ENCODE assay signal across 7 cellular contexts in the genomic region with DNA sequence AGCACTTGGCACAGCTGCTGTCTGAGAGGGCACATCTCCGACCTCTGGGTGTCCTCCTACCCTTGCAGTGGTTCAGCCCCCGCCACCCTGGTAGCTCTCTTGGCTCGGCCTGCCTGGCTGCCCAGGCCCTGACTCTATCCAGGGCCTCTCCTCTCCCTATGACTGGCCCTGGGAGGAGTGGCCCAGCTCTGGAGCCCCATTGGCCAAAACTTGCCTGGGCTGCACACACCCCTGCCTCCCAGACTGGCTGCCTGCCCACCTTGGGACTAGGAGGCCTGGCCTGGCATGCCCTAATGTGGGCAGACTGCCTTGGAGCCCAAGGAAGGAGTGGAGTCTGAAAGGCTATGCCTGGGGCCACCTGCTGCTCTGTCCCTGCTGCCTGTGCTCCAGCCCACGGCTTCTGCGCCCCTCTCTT. TPM values are rescaled to one million over a fixed set of nuclear protein-coding genes. Genes with fewer than 3 reads are reported as not detected.
DNase-seq lines count a peak whose midpoint lies in the region; ATAC-seq and TF ChIP-seq lines count a peak whose summit lies in the region.

No MANE protein-coding gene starts in this region.

- dilution Hi-C loops in mammary epithelial cell (cut with HindIII; ENCODE audit: low sequenced_read_pairs) = no loop called here

- CTCF ChIA-PET in mammary epithelial cell (lab: Charles Lee; ENCODE audit: low non-redundant PET) = interaction anchor here (0.6 kb wide), 1 partner anchor 14 kb away, joined by 3 read pairs; no protein-coding TSS in a partner anchor

- no peak for ATAC-seq in GM19463 (IDR thresholded peaks at IDR 0.05; ENCODE audit: unreplicated experiment)

- intact Hi-C loops in mammary epithelial cell (cut with micrococcal nuclease) (loop anchor here (1.0 kb wide), 1 partner anchor 39 kb away; no protein-coding TSS in a partner anchor), transverse colon (cut with DNase I; ENCODE audit: low total_unique reads) (loop anchor here (5.0 kb wide), 2 partner anchors 34 to 319 kb away; partner anchors contain the start of gene ACOT11)

- H3K27me3 ChIP-seq in mammary epithelial cell (ENCODE audit: insufficient read depth, low read length) (no peaks in the 10 kb centered on the region), layer of hippocampus (ENCODE audit: control insufficient read depth, insufficient read depth, low read length) (no peaks in the 10 kb centered on the region), transverse colon (no peaks in the 10 kb centered on the region)

- H3K9ac ChIP-seq in mammary epithelial cell (ENCODE audit: insufficient read depth, low read length) = no peak overlapping the region

- no TSS peak for BruUV-seq in mammary epithelial cell (replicated peaks; lab: Mats Ljungman, UMichigan)

- peak; percentile 6 for TF ChIP-seq EP300 in transverse colon (IDR thresholded peaks at IDR 0.05; ENCODE audit: low read depth)

- peak overlapping the region; percentile 7 for H3K4me2 ChIP-seq in mammary epithelial cell (ENCODE audit: insufficient read depth, low read depth, low read length)

- no peaks in the 10 kb centered on the region for H3K36me3 ChIP-seq in mammary epithelial cell (ENCODE audit: insufficient read depth, low read length)
- no peaks in the 10 kb centered on the region for H3K36me3 ChIP-seq in transverse colon

- no peak overlapping the region for H3K27ac ChIP-seq in mammary epithelial cell (ENCODE audit: insufficient read depth, low read depth, low read length)
- peak overlapping the region; percentile 61 for H3K27ac ChIP-seq in layer of hippocampus (ENCODE audit: low read depth, low read length)
- peak overlapping the region; percentile 64 to 87 (median 73) for H3K27ac ChIP-seq in transverse colon

- H3K79me2 ChIP-seq in mammary epithelial cell (ENCODE audit: insufficient read depth, low read length) = no peaks in the 10 kb centered on the region

- TF ChIP-seq POLR2A in transverse colon (IDR thresholded peaks at IDR 0.05) = peak; percentile 36

- 0% methylated on average over 2 of the region's 5 CpGs for WGBS in mammary epithelial cell (ENCODE audit: low coverage, missing lambda C conversion rate)
- WGBS in transverse colon (ENCODE audit: low coverage in 1 of 2), 2 donors = 40% methylated on average over 5 of the region's 5 CpGs; no CpG with 5 or more reads in 1 of the 2 donors

- H4K20me1 ChIP-seq in mammary epithelial cell (ENCODE audit: insufficient read depth, low read length) = no peaks in the 10 kb centered on the region

- DNase-seq in LHCN-M2 (ENCODE audit: low read depth) = peak; percentile 89
- DNase-seq in mammary epithelial cell = peak; percentile 93
- DNase-seq in transverse colon = peak; percentile 89
- no peak for DNase-seq in stimulated activated CD4-positive, alpha-beta T cell treated with anti-CD3 and anti-CD28 coated beads, Interleukin-4, amount 100 ng/mL, for 24 hours
- DNase-seq in DMS114 treated with DMSO at 0.1 percent for 48 hours (lab: John Stamatoyannopoulos, UW; ENCODE audit: unreplicated experiment) = no peak

- H3K9me3 ChIP-seq in mammary epithelial cell (replicated peaks; ENCODE audit: insufficient read depth, low read length) (no peaks in the 10 kb centered on the region), transverse colon (no peaks in the 10 kb centered on the region)

- H3K4me3 ChIP-seq in mammary epithelial cell (replicated peaks in 1 of 3; ENCODE audit: insufficient read depth in 1 of 3, low read depth in 2 of 3, low read length in 3 of 3) = no peak overlapping the region
- no peak overlapping the region for H3K4me3 ChIP-seq in transverse colon

- in situ Hi-C loops in mammary epithelial cell (cut with MboI; ENCODE audit: low sequenced_read_pairs in 2 of 2) (no loop called here), transverse colon (cut with MboI; ENCODE audit: low pct_ligation_motif_present in 1 of 4, low pct_unique_long_range_greater_than_20kb in 1 of 4, low sequenced_read_pairs in 3 of 4) (no loop called here)

- no peak for TF ChIP-seq CTCF in mammary epithelial cell (conservative IDR thresholded peaks at IDR 0.05 in 1 of 2, IDR thresholded peaks at IDR 0.05 in 1 of 2; ENCODE audit: extremely low read depth in 1 of 2, insufficient read depth in 1 of 2, low read depth in 1 of 2, low read length in 2 of 2)
- TF ChIP-seq CTCF in transverse colon (IDR thresholded peaks at IDR 0.05) = peak in 1 of 5 experiments; percentile 17

- H2AFZ ChIP-seq in mammary epithelial cell (ENCODE audit: low read depth, low read length) = no peak overlapping the region

- H3K4me1 ChIP-seq in mammary epithelial cell (ENCODE audit: insufficient read depth, low read length) (peaks cover 16% of the 10 kb centered on the region), transverse colon (peaks cover 16 to 38% (median 19%) of the 10 kb centered on the region in 4 donors)

RNA-seq across cellular contexts. Expression of gene ACOT11, which starts 33.6 kb away (rescaled TPM):
- total RNA-seq in LHCN-M2 (2014; rRNA removed) (9.9 and 11.6 TPM in 2 replicates), mammary epithelial cell (1 to 10 TPM; 3.7 to 6.3 TPM), transverse colon (10 to 100 TPM; 70.6 to 79.7 (median 75.3) TPM)
- 11.1 TPM for polyA plus RNA-seq in LHCN-M2 (2012)
- 9.4 TPM for polyA plus RNA-seq in mammary epithelial cell
- polyA minus RNA-seq in mammary epithelial cell = 9.7 TPM

RNA-seq across cellular contexts. Expression of gene FAM151A, which starts 41.7 kb away (rescaled TPM):
- total RNA-seq in LHCN-M2 (2014; rRNA removed) = not detected in 2 replicates
- not detected for polyA plus RNA-seq in LHCN-M2 (2012)
- under 1 TPM in 1 of 2 donors, not detected in 1; 0.14 TPM for total RNA-seq in mammary epithelial cell
- 0.10 TPM for polyA plus RNA-seq in mammary epithelial cell
- polyA minus RNA-seq in mammary epithelial cell = not detected
- 10 to 100 TPM in 1 of 4 donors, 1 to 10 TPM in 3; 1.4 to 28.5 (median 7.1) TPM for total RNA-seq in transverse colon

RNA-seq across cellular contexts. Expression of gene MROH7, which starts 60.0 kb away (rescaled TPM):
- total RNA-seq in LHCN-M2 (2014; rRNA removed) (not detected in 2 replicates), mammary epithelial cell (under 1 TPM in 1 of 2 donors, not detected in 1; 0.42 TPM), transverse colon (10 to 100 TPM; 16.1 to 69.9 (median 30.5) TPM)
- polyA plus RNA-seq in LHCN-M2 (2012) = 0.02 TPM
- not detected for polyA plus RNA-seq in mammary epithelial cell
- polyA minus RNA-seq in mammary epithelial cell = not detected

Comparison
In these comparisons a context has a peak if more than half of its experiments do, and no peak if none do; other contexts are left out.
1. DNase-seq: peak in LHCN-M2 (single experiment), mammary epithelial cell (single experiment) and transverse colon (single experiment); none in stimulated activated CD4-positive, alpha-beta T cell treated with anti-CD3 and anti-CD28 coated beads, Interleukin-4, amount 100 ng/mL, for 24 hours (single experiment) and DMS114 treated with DMSO at 0.1 percent for 48 hours (single experiment).
2. RNA of gene MROH7, which starts 60.0 kb away (total RNA-seq): 16.1 to 69.9 TPM in transverse colon; 0.42 TPM in mammary epithelial cell and not detected in LHCN-M2; every median in the first group is over 10 times any median in the second.